Comparison of ENCODE assay signal across 1 cellular context in the genomic region with DNA sequence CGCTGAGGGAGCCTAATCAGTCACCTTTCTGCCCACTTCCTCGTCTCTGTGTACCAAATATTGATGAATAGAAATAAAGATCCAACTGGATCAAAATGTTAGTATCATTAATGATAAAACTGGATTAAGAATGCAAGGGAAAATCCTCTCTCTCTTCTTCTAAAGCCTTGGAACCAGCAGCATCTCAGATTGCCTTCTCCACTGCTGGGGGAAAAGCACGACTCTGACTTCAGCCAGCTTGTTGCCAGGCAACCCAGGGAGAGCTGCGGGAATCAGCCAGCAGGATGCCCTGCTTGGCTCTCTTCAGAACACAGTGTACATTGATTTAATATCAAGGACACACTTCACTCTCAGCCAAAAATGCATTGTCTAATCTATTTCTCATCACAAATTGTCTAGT.
TF ChIP-seq lines count a peak whose summit lies in the region.

No MANE protein-coding gene starts in this region.

TF ChIP-seq in SK-N-SH treated with all-trans-retinoic acid at 6 μM for 48 hours, 23 proteins besides CTCF, POLR2A, EP300 and RAD21 (continued from another document):
- TF ChIP-seq, protein P1, sequence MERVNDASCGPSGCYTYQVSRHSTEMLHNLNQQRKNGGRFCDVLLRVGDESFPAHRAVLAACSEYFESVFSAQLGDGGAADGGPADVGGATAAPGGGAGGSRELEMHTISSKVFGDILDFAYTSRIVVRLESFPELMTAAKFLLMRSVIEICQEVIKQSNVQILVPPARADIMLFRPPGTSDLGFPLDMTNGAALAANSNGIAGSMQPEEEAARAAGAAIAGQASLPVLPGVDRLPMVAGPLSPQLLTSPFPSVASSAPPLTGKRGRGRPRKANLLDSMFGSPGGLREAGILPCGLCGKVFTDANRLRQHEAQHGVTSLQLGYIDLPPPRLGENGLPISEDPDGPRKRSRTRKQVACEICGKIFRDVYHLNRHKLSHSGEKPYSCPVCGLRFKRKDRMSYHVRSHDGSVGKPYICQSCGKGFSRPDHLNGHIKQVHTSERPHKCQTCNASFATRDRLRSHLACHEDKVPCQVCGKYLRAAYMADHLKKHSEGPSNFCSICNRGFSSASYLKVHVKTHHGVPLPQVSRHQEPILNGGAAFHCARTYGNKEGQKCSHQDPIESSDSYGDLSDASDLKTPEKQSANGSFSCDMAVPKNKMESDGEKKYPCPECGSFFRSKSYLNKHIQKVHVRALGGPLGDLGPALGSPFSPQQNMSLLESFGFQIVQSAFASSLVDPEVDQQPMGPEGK (CRISPR knock-in tag; IDR thresholded peaks at IDR 0.05; ENCODE audit: borderline replicate concordance), result no peak
- TF ChIP-seq ZNF70 (CRISPR knock-in tag; IDR thresholded peaks at IDR 0.05) (no peak), ZC3H10 (CRISPR knock-in tag; IDR thresholded peaks at IDR 0.05) (no peak), SNAI2 (CRISPR knock-in tag; IDR thresholded peaks at IDR 0.05) (no peak), TCF4 (CRISPR knock-in tag; IDR thresholded peaks at IDR 0.05; ENCODE audit: borderline replicate concordance) (no peak), ISL1 (CRISPR knock-in tag; IDR thresholded peaks at IDR 0.05) (no peak)
TF ChIP-seq in SK-N-SH treated with all-trans-retinoic acid at 6 μM for 48 hours: peak in this region for 0.
